Comparison of ENCODE assay signal across 9 cellular contexts in the genomic region with DNA sequence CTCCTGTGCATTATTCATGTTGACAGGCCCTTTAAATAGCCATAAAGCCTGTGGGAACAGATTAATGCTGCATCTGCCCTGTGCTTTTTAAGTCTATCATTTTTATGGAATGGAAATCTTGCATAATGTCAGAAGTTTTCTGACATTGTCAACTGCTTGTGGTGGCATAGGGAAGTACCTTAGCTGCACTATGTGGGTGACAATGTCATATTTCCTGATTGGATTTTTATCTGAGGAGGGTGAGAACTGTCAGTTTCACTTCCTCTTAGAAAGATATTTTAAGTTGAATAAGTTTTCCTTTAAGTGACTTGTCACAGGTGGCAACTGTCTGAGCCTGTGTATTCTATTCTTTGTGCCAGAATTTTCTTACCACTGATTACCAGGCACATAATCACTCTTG.
DNase-seq lines count a peak whose midpoint lies in the region; ATAC-seq and TF ChIP-seq lines count a peak whose summit lies in the region.
"Had no signal": no experiment of that assay in that cellular context is flagged by ENCODE, and none has a peak within 500 bp of the region (broad histone marks: within the 10 kb centered on the region; RNA-seq: fewer than 3 reads in every experiment).

No MANE protein-coding gene starts in this region.

- no peaks in the 10 kb centered on the region for H3K36me3 ChIP-seq in GM23338 (ENCODE audit: insufficient read depth)

- no peak overlapping the region for H3K27ac Mint-ChIP-seq in GM23338

- TF ChIP-seq CTCF in GM23338 (conservative IDR thresholded peaks at IDR 0.05; ENCODE audit: low read depth in 2 of 2), result no peak

- H3F3A ChIP-seq in GM23338 (replicated peaks; ENCODE audit: low read depth), result no peaks in the 10 kb centered on the region

- H3K79me2 ChIP-seq in GM23338 (replicated peaks; ENCODE audit: insufficient read depth), result no peaks in the 10 kb centered on the region

- H3K4me2 ChIP-seq in GM23338, result no peak overlapping the region

- H4K20me1 ChIP-seq in GM23338 (replicated peaks; ENCODE audit: insufficient read depth), result no peaks in the 10 kb centered on the region

- H3K27me3 ChIP-seq in GM23338 (ENCODE audit: insufficient read depth), result no peaks in the 10 kb centered on the region

- no peaks in the 10 kb centered on the region for H3K27me3 Mint-ChIP-seq in GM23338 (ENCODE audit: insufficient read depth, low read depth, poor library complexity)

- H3K4me1 Mint-ChIP-seq in GM23338, result no peaks in the 10 kb centered on the region

- H3K36me3 Mint-ChIP-seq in GM23338 (ENCODE audit: low read depth), result no peaks in the 10 kb centered on the region

- H2AFZ ChIP-seq in GM23338, result no peak overlapping the region

- H3K4me3 Mint-ChIP-seq in GM23338, result no peak overlapping the region

- H3K9me3 Mint-ChIP-seq in GM23338, result no peaks in the 10 kb centered on the region

- no peaks in the 10 kb centered on the region for H3K9me2 ChIP-seq in GM23338 (ENCODE audit: insufficient read depth)

- no peak overlapping the region for H3K4me3 ChIP-seq in GM23338

- H3K4me1 ChIP-seq in GM23338 (ENCODE audit: insufficient read depth), result no peaks in the 10 kb centered on the region

- peak; percentile 56 for DNase-seq in GDM1 (lab: John Stamatoyannopoulos, UW)
- peak; percentile 15 for DNase-seq in UCSD-AML1 (lab: John Stamatoyannopoulos, UW; ENCODE audit: unreplicated experiment)
- DNase-seq in GM23338 (ENCODE audit: low spot score), result no peak
- no peak for DNase-seq in superior temporal gyrus (ENCODE audit: extremely low spot score)
- no peak for DNase-seq in DMS53 (lab: John Stamatoyannopoulos, UW)
- DNase-seq in T-helper 9 cell, result no peak
- DNase-seq: NCI-H748 treated with DMSO at 0.1 percent for 48 hours had no signal

- ATAC-seq in GM19455 (IDR thresholded peaks at IDR 0.05; ENCODE audit: unreplicated experiment) (peak; percentile 99), HG03175 (IDR thresholded peaks at IDR 0.05; ENCODE audit: unreplicated experiment) (peak; percentile 100), GM23338 (no peak)

- no peak overlapping the region for H3K27ac ChIP-seq in GM23338 (ENCODE audit: low read depth)

TF ChIP-seq in GM23338, 12 proteins besides CTCF, POLR2A, EP300 and RAD21:
- TF ChIP-seq EZH2phosphoT487 (IDR thresholded peaks at IDR 0.05; ENCODE audit: unreplicated experiment) (no peak), NANOG (IDR thresholded peaks at IDR 0.05; ENCODE audit: borderline replicate concordance) (no peak), STAT1 (IDR thresholded peaks at IDR 0.05; ENCODE audit: unreplicated experiment) (no peak), POLR2AphosphoS5 (IDR thresholded peaks at IDR 0.05; ENCODE audit: low read depth) (no peak), ZNF331 (CRISPR knock-in tag; IDR thresholded peaks at IDR 0.05; ENCODE audit: low read depth) (no peak), JUNB (IDR thresholded peaks at IDR 0.05; ENCODE audit: unreplicated experiment) (no peak), REST (IDR thresholded peaks at IDR 0.05; ENCODE audit: unreplicated experiment) (no peak), EZH2 (IDR thresholded peaks at IDR 0.05; ENCODE audit: low read depth, unreplicated experiment) (no peak), ZNF114 (CRISPR knock-in tag; IDR thresholded peaks at IDR 0.05) (no peak), CREB1 (CRISPR knock-in tag; IDR thresholded peaks at IDR 0.05; ENCODE audit: low read depth) (no peak)
- TF ChIP-seq, protein P1, sequence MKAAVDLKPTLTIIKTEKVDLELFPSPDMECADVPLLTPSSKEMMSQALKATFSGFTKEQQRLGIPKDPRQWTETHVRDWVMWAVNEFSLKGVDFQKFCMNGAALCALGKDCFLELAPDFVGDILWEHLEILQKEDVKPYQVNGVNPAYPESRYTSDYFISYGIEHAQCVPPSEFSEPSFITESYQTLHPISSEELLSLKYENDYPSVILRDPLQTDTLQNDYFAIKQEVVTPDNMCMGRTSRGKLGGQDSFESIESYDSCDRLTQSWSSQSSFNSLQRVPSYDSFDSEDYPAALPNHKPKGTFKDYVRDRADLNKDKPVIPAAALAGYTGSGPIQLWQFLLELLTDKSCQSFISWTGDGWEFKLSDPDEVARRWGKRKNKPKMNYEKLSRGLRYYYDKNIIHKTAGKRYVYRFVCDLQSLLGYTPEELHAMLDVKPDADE (IDR thresholded peaks at IDR 0.05), result no peak
- TF ChIP-seq, protein P2, sequence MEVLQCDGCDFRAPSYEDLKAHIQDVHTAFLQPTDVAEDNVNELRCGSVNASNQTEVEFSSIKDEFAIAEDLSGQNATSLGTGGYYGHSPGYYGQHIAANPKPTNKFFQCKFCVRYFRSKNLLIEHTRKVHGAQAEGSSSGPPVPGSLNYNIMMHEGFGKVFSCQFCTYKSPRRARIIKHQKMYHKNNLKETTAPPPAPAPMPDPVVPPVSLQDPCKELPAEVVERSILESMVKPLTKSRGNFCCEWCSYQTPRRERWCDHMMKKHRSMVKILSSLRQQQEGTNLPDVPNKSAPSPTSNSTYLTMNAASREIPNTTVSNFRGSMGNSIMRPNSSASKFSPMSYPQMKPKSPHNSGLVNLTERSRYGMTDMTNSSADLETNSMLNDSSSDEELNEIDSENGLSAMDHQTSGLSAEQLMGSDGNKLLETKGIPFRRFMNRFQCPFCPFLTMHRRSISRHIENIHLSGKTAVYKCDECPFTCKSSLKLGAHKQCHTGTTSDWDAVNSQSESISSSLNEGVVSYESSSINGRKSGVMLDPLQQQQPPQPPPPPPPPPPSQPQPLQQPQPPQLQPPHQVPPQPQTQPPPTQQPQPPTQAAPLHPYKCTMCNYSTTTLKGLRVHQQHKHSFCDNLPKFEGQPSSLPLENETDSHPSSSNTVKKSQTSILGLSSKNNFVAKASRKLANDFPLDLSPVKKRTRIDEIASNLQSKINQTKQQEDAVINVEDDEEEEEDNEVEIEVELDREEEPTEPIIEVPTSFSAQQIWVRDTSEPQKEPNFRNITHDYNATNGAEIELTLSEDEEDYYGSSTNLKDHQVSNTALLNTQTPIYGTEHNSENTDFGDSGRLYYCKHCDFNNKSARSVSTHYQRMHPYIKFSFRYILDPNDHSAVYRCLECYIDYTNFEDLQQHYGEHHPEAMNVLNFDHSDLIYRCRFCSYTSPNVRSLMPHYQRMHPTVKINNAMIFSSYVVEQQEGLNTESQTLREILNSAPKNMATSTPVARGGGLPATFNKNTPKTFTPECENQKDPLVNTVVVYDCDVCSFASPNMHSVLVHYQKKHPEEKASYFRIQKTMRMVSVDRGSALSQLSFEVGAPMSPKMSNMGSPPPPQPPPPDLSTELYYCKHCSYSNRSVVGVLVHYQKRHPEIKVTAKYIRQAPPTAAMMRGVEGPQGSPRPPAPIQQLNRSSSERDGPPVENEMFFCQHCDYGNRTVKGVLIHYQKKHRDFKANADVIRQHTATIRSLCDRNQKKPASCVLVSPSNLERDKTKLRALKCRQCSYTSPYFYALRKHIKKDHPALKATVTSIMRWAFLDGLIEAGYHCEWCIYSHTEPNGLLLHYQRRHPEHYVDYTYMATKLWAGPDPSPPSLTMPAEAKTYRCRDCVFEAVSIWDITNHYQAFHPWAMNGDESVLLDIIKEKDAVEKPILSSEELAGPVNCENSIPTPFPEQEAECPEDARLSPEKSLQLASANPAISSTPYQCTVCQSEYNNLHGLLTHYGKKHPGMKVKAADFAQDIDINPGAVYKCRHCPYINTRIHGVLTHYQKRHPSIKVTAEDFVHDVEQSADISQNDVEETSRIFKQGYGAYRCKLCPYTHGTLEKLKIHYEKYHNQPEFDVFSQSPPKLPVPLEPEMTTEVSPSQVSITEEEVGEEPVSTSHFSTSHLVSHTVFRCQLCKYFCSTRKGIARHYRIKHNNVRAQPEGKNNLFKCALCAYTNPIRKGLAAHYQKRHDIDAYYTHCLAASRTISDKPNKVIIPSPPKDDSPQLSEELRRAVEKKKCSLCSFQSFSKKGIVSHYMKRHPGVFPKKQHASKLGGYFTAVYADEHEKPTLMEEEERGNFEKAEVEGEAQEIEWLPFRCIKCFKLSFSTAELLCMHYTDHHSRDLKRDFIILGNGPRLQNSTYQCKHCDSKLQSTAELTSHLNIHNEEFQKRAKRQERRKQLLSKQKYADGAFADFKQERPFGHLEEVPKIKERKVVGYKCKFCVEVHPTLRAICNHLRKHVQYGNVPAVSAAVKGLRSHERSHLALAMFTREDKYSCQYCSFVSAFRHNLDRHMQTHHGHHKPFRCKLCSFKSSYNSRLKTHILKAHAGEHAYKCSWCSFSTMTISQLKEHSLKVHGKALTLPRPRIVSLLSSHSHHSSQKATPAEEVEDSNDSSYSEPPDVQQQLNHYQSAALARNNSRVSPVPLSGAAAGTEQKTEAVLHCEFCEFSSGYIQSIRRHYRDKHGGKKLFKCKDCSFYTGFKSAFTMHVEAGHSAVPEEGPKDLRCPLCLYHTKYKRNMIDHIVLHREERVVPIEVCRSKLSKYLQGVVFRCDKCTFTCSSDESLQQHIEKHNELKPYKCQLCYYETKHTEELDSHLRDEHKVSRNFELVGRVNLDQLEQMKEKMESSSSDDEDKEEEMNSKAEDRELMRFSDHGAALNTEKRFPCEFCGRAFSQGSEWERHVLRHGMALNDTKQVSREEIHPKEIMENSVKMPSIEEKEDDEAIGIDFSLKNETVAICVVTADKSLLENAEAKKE (CRISPR knock-in tag; IDR thresholded peaks at IDR 0.05), result no peak

Comparison
In these comparisons a context has a peak if more than half of its experiments do, and no peak if none do; other contexts are left out.
1. DNase-seq: peak in GDM1 (single experiment) and UCSD-AML1 (single experiment); none in GM23338 (single experiment), superior temporal gyrus (single experiment), DMS53 (single experiment) and T-helper 9 cell (single experiment).